8 cellular contexts compared by ENCODE assay signal in genomic region chr13:30421093-30422055, GRCh38. TPM values are rescaled to one million over a fixed set of nuclear protein-coding genes. Genes with fewer than 3 reads are reported as not detected.
DNase-seq lines count a peak whose midpoint lies in the region; ATAC-seq and TF ChIP-seq lines count a peak whose summit lies in the region.

No MANE protein-coding gene starts in this region.

- H3K9me3 ChIP-seq in Panc1 (ENCODE audit: control insufficient read depth, insufficient read depth, low read depth, low read length): no peaks in the 10 kb centered on the region
- no peaks in the 10 kb centered on the region for H3K9me3 ChIP-seq in neural progenitor cell (ENCODE audit: low read depth)

- H3K9me3 Mint-ChIP-seq in activated naive CD8-positive, alpha-beta T cell (ENCODE audit: low read depth): no peaks in the 10 kb centered on the region
- H3K9me3 Mint-ChIP-seq in neural progenitor cell: no peaks in the 10 kb centered on the region

- peak; percentile 39 for TF ChIP-seq POLR2A in GM18505 (IDR thresholded peaks at IDR 0.05; ENCODE audit: borderline replicate concordance, extremely low read depth, insufficient read depth, insufficient read length)

- H4K20me1 ChIP-seq in neural progenitor cell (ENCODE audit: low read depth): no peaks in the 10 kb centered on the region

- POLR2A ChIA-PET in Panc1 (lab: Charles Lee): interaction anchor here (0.6 kb wide), 3 partner anchors 149 to 695 kb away, joined by 3 to 4 read pairs (median 3); no protein-coding TSS in a partner anchor

- H3K27ac ChIP-seq in ACC112 (ENCODE audit: low read depth, low read length) (peak overlapping the region; percentile 57), Panc1 (ENCODE audit: low read length) (peak overlapping the region; percentile 90), neural progenitor cell (peak overlapping the region; percentile 74)

- no peaks in the 10 kb centered on the region for H3K27me3 Mint-ChIP-seq in activated naive CD8-positive, alpha-beta T cell
- peaks cover 18% of the 10 kb centered on the region for H3K27me3 Mint-ChIP-seq in neural progenitor cell (ENCODE audit: insufficient read depth, low read depth)

- H3K27me3 ChIP-seq in ACC112 (ENCODE audit: insufficient read depth, low read length): no peaks in the 10 kb centered on the region
- H3K27me3 ChIP-seq in Panc1 (ENCODE audit: control insufficient read depth, insufficient read depth, low read length): no peaks in the 10 kb centered on the region
- H3K27me3 ChIP-seq in neural progenitor cell: peaks cover 30% of the 10 kb centered on the region

- H3K36me3 ChIP-seq in ACC112 (ENCODE audit: insufficient read depth, low read length): no peaks in the 10 kb centered on the region
- H3K36me3 ChIP-seq in Panc1 (ENCODE audit: control insufficient read depth, insufficient read depth, low read length): no peaks in the 10 kb centered on the region
- H3K36me3 ChIP-seq in neural progenitor cell: no peaks in the 10 kb centered on the region

- H3K79me2 ChIP-seq in ACC112 (ENCODE audit: control insufficient read depth, insufficient read depth, low read length, unreplicated experiment) (no peaks in the 10 kb centered on the region), neural progenitor cell (ENCODE audit: low read depth) (no peaks in the 10 kb centered on the region)

- CTCF ChIA-PET in Panc1 (lab: Charles Lee): no interaction called here

- in situ Hi-C loops in Panc1 (cut with HindIII; ENCODE audit: low pct_unique_long_range_greater_than_20kb, low sequenced_read_pairs): no loop called here

- peak overlapping the region; percentile 75 for H3K4me2 ChIP-seq in neural progenitor cell

- H3K9ac ChIP-seq in neural progenitor cell: no peak overlapping the region

- peaks cover 3% of the 10 kb centered on the region for H3K4me1 ChIP-seq in ACC112 (ENCODE audit: control insufficient read depth, insufficient read depth, low read length, unreplicated experiment)
- peaks cover 5% of the 10 kb centered on the region for H3K4me1 ChIP-seq in Panc1 (ENCODE audit: control insufficient read depth, insufficient read depth, low read length)
- peaks cover 3% of the 10 kb centered on the region for H3K4me1 ChIP-seq in neural progenitor cell

- peaks cover 17% of the 10 kb centered on the region for H3F3A ChIP-seq in neural progenitor cell (ENCODE audit: low read depth)

- no peaks in the 10 kb centered on the region for H3K36me3 Mint-ChIP-seq in activated naive CD8-positive, alpha-beta T cell
- no peaks in the 10 kb centered on the region for H3K36me3 Mint-ChIP-seq in neural progenitor cell

- H2AFZ ChIP-seq in ACC112 (ENCODE audit: low read length, unreplicated experiment) (peak overlapping the region; percentile 63), neural progenitor cell (replicated peaks) (peak overlapping the region; percentile 27)

- TF ChIP-seq CTCF in Panc1 (IDR thresholded peaks at IDR 0.05) (no peak), neural progenitor cell (IDR thresholded peaks at IDR 0.05) (no peak)

- peak overlapping the region; percentile 85 for H3K4me3 ChIP-seq in ACC112 (ENCODE audit: low read depth, low read length)
- H3K4me3 ChIP-seq in Panc1 (ENCODE audit: low read depth in 2 of 2, low read length in 2 of 2): peak overlapping the region; percentile 54 to 69
- peak overlapping the region; percentile 70 for H3K4me3 ChIP-seq in neural progenitor cell

- no peak overlapping the region for H3K27ac Mint-ChIP-seq in activated naive CD8-positive, alpha-beta T cell
- peak overlapping the region; percentile 78 for H3K27ac Mint-ChIP-seq in neural progenitor cell

- no peak for DNase-seq in Panc1 (ENCODE audit: low read depth, low spot score)
- peak; percentile 68 for DNase-seq in globus pallidus (ENCODE audit: low spot score)
- peak; percentile 90 for DNase-seq in neural progenitor cell (ENCODE audit: low spot score)
- peak; percentile 91 for DNase-seq in ureter (ENCODE audit: low spot score)

- no TSS peak for BruUV-seq in Panc1 (replicated peaks; lab: Mats Ljungman, UMichigan)

- peak; percentile 37 for ATAC-seq in GM18505 (IDR thresholded peaks at IDR 0.05; ENCODE audit: unreplicated experiment)
- ATAC-seq in HG03460 (IDR thresholded peaks at IDR 0.05; ENCODE audit: unreplicated experiment): peak; percentile 41
- peak; percentile 87 for ATAC-seq in Panc1

- H3K4me1 Mint-ChIP-seq in activated naive CD8-positive, alpha-beta T cell (ENCODE audit: low read depth): peaks cover 12% of the 10 kb centered on the region
- H3K4me1 Mint-ChIP-seq in neural progenitor cell: peaks cover 15% of the 10 kb centered on the region

- H3K4me3 Mint-ChIP-seq in activated naive CD8-positive, alpha-beta T cell: peak overlapping the region; percentile 84
- peak overlapping the region; percentile 90 for H3K4me3 Mint-ChIP-seq in neural progenitor cell

- intact Hi-C loops in Panc1 (cut with micrococcal nuclease; ENCODE audit: unreplicated experiment): no loop called here

RNA-seq across cellular contexts. Expression of gene UBE2L5, which starts 0.9 kb away (rescaled TPM):
- not detected for total RNA-seq in Panc1 (2021; ENCODE audit: unreplicated experiment)
- polyA plus RNA-seq in Panc1 (2012; ENCODE audit: insufficient read length): 0.76 TPM
- total RNA-seq in neural progenitor cell (ENCODE audit: low replicate concordance): not detected in 2 replicates
- total RNA-seq in ureter: not detected

RNA-seq across cellular contexts. Expression of gene HMGB1, which starts 44.4 kb away (rescaled TPM):
- total RNA-seq in Panc1 (2021; ENCODE audit: unreplicated experiment): 386 TPM
- 255 TPM for polyA plus RNA-seq in Panc1 (2012; ENCODE audit: insufficient read length)
- total RNA-seq in neural progenitor cell (ENCODE audit: low replicate concordance): 886 and 1,493 TPM in 2 replicates
- total RNA-seq in ureter: 273 TPM

Comparison
In these comparisons a context has a peak if more than half of its experiments do, and no peak if none do; other contexts are left out.
1. ATAC-seq: peak in every context shown above with its lines; median percentile 87 in Panc1; 41 in HG03460; 37 in GM18505.